ENCODE assay signal across 14 cellular contexts in genomic region chr7:141356096-141356495, GRCh38.
"Had no signal": no experiment of that assay in that cellular context is flagged by ENCODE, and none has a peak within 500 bp of the region (broad histone marks: within the 10 kb centered on the region; RNA-seq: fewer than 3 reads in every experiment).

No MANE protein-coding gene starts in this region.

- ATAC-seq: activated CD8-positive, alpha-beta memory T cell treated with anti-CD3 and anti-CD28 coated beads, Interleukin-2, amount 10 ng/mL, durations not matched to agents 7 days and 5 days; naive thymus-derived CD8-positive, alpha-beta T cell; stimulated activated naive CD8-positive, alpha-beta T cell treated with anti-CD3 and anti-CD28 coated beads, Interleukin-15, Interleukin-2, amounts not matched to agents 100 U/mL and 50 U/mL, for 24 hours had no signal

- H3K4me3 ChIP-seq: psoas muscle, upper lobe of left lung had no signal

- DNase-seq: activated CD4-positive, alpha-beta T cell treated with anti-CD3 and anti-CD28 coated beads, Interleukin-2, amount 50 U/mL, for 48 hours; activated CD4-positive, CD25-positive, alpha-beta regulatory T cell treated with anti-CD3 and anti-CD28 coated beads, Interleukin-2, amount 50 U/mL, for 72 hours; activated CD8-positive, alpha-beta memory T cell treated with anti-CD3 and anti-CD28 coated beads, Interleukin-2, amount 10 ng/mL, durations not matched to agents 7 days and 5 days; activated gamma-delta T cell treated with Interleukin-2 at 50 U/mL for 16 hours; activated naive CD8-positive, alpha-beta T cell treated with anti-CD3 and anti-CD28 coated beads for 36 hours; activated T-cell treated with anti-CD3 and anti-CD28 coated beads, Interleukin-2, amount 50 U/mL, for 48 hours; hippocampal formation; kidney glomerular epithelial cell; naive thymus-derived CD8-positive, alpha-beta T cell; psoas muscle; stimulated activated CD4-positive, alpha-beta T cell treated with anti-CD3 and anti-CD28 coated beads, Interleukin-4, amount 100 ng/mL, for 1 hour; stimulated activated CD8-positive, alpha-beta memory T cell treated with anti-CD3 and anti-CD28 coated beads, Interleukin-4, amount 100 ng/mL, for 48 hours; stimulated activated naive CD8-positive, alpha-beta T cell treated with anti-CD3 and anti-CD28 coated beads, Interleukin-15, Interleukin-2, amounts not matched to agents 100 U/mL and 50 U/mL, for 24 hours; upper lobe of left lung had no signal
